In the genomic region with DNA sequence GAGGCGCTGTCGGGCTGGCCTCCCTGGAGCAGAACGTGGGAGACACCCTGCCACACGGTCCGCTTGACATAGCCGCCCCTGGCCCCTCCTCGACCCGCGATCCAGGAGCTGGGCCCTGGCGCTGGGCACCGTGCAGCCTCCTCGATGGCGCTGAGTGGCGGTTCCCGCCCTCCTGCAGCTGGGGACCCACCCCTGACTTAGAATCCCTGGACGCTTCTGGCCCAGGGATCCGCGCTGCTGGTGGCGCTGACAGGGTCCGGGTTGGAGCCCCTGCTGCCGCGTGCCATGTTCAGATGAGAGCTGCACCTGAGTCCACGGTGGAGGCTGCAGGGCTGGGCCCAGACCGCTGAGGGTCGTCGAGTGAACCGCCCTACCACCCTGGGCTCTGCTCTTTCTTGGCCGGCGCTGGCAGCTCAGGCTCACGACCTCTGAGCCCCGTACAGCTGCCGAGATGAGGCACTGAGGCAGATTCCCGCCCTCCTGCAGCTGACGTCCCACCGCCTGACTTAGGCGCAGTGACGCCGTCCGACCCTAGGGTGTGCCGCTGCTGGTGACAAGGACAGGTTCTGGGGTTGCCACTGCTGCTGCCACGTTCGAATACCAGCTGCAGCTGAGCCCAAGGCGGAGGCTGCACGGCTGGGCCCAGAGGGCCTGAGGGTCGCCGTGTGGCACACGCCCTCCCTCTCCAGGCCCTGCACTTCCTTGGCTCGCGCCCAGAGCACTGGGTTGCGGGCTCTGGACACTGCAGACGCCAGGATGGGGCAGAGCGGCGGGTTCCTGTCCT, we compare ENCODE assay signal across 15 cellular contexts.
"Had no signal": no experiment of that assay in that cellular context is flagged by ENCODE, and none has a peak within 500 bp of the region (broad histone marks: within the 10 kb centered on the region; RNA-seq: fewer than 3 reads in every experiment).

No MANE protein-coding gene starts in this region.

- H3K4me3 Mint-ChIP-seq: activated CD4-positive, alpha-beta T cell treated with anti-CD3 and anti-CD28 coated beads, Interleukin-2, amount 10 ng/mL, durations not matched to agents 24 days and 14 days; activated naive CD4-positive, alpha-beta T cell treated with anti-CD3 and anti-CD28 coated beads, Interleukin-2, amount 10 ng/mL, durations not matched to agents 7 days and 5 days; activated T-helper 17 cell treated with anti-CD3 and anti-CD28 coated beads, Interleukin-2, amount 50 U/mL, for 72 hours; nephron; T-cell; type B pancreatic cell had no signal

- H3K4me3 ChIP-seq: ovary had no signal

- H3K27ac Mint-ChIP-seq: activated CD4-positive, alpha-beta T cell treated with anti-CD3 and anti-CD28 coated beads, Interleukin-2, amount 10 ng/mL, durations not matched to agents 24 days and 14 days; activated naive CD4-positive, alpha-beta T cell treated with anti-CD3 and anti-CD28 coated beads, Interleukin-2, amount 10 ng/mL, durations not matched to agents 7 days and 5 days; activated T-helper 17 cell treated with anti-CD3 and anti-CD28 coated beads, Interleukin-2, amount 50 U/mL, for 72 hours; nephron; T-cell; type B pancreatic cell had no signal

- H3K9me3 ChIP-seq: ovary had no signal

- H3K9me3 Mint-ChIP-seq: activated CD4-positive, alpha-beta T cell treated with anti-CD3 and anti-CD28 coated beads, Interleukin-2, amount 10 ng/mL, durations not matched to agents 24 days and 14 days; activated naive CD4-positive, alpha-beta T cell treated with anti-CD3 and anti-CD28 coated beads, Interleukin-2, amount 10 ng/mL, durations not matched to agents 7 days and 5 days; activated T-helper 17 cell treated with anti-CD3 and anti-CD28 coated beads, Interleukin-2, amount 50 U/mL, for 72 hours; nephron; T-cell; type B pancreatic cell had no signal

- H3K27me3 ChIP-seq: ovary had no signal

- H3K36me3 Mint-ChIP-seq: activated naive CD4-positive, alpha-beta T cell treated with anti-CD3 and anti-CD28 coated beads, Interleukin-2, amount 10 ng/mL, durations not matched to agents 7 days and 5 days; T-cell; type B pancreatic cell had no signal

- DNase-seq: activated CD4-positive, alpha-beta T cell treated with anti-CD3 and anti-CD28 coated beads, Interleukin-2, amount 10 ng/mL, durations not matched to agents 24 days and 14 days; activated CD8-positive, alpha-beta memory T cell treated with anti-CD3 and anti-CD28 coated beads for 24 hours; activated naive CD4-positive, alpha-beta T cell treated with anti-CD3 and anti-CD28 coated beads, Interleukin-2, amount 10 ng/mL, durations not matched to agents 7 days and 5 days; central memory CD4-positive, alpha-beta T cell; cortex of kidney; effector memory CD4-positive, alpha-beta T cell; hypothalamus; left cardiac atrium; ovary; substantia nigra; T-cell had no signal

- H3K27me3 Mint-ChIP-seq: activated CD4-positive, alpha-beta T cell treated with anti-CD3 and anti-CD28 coated beads, Interleukin-2, amount 10 ng/mL, durations not matched to agents 24 days and 14 days; activated naive CD4-positive, alpha-beta T cell treated with anti-CD3 and anti-CD28 coated beads, Interleukin-2, amount 10 ng/mL, durations not matched to agents 7 days and 5 days had no signal

- ATAC-seq: activated T-helper 17 cell treated with anti-CD3 and anti-CD28 coated beads, Interleukin-2, amount 50 U/mL, for 72 hours; T-cell had no signal

- H3K4me1 Mint-ChIP-seq: activated CD4-positive, alpha-beta T cell treated with anti-CD3 and anti-CD28 coated beads, Interleukin-2, amount 10 ng/mL, durations not matched to agents 24 days and 14 days; activated naive CD4-positive, alpha-beta T cell treated with anti-CD3 and anti-CD28 coated beads, Interleukin-2, amount 10 ng/mL, durations not matched to agents 7 days and 5 days; activated T-helper 17 cell treated with anti-CD3 and anti-CD28 coated beads, Interleukin-2, amount 50 U/mL, for 72 hours; nephron; T-cell had no signal

- H3K27ac ChIP-seq: ovary, VCaP had no signal

- H3K36me3 ChIP-seq: ovary had no signal
